ENCODE assay signal across 28 cellular contexts in the genomic region with DNA sequence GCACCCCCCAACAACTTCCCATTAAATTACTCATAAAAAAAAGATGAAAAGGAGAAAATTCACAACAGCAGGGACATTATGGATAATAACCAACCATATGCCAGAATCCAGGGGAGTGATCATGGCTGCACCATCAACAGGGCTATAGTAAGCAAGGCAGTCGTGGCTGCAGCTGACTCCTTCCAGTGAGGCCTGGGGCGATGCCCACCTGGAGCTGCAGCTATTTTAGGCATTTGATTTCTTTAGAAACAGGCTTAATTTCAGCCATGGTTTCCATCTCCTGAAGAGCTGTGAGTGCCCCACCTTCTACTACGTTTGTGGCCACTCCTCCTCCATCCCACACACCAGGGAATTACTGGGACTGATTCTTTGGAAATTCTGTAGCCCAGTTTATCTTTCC.
"Had no signal": no experiment of that assay in that cellular context is flagged by ENCODE, and none has a peak within 500 bp of the region (broad histone marks: within the 10 kb centered on the region; RNA-seq: fewer than 3 reads in every experiment).

No MANE protein-coding gene starts in this region.

- H3K4me1 ChIP-seq: esophagus squamous epithelium, gastrocnemius medialis, heart left ventricle, left ventricle myocardium inferior, lower lobe of right lung had no signal

- H3K4me1 Mint-ChIP-seq: endodermal cell, immature natural killer cell, mesothelial cell of epicardium, naive B cell had no signal

- H3K27ac Mint-ChIP-seq: effector memory CD8-positive, alpha-beta T cell; endodermal cell; immature natural killer cell; mesothelial cell of epicardium; naive B cell had no signal

- H3K4me3 ChIP-seq: coronary artery, dorsolateral prefrontal cortex, esophagus squamous epithelium, gastrocnemius medialis, heart left ventricle, hepatocyte, left ventricle myocardium inferior, lower lobe of right lung, mucosa of descending colon had no signal

- H3K4me3 Mint-ChIP-seq: effector memory CD8-positive, alpha-beta T cell; endodermal cell; immature natural killer cell; mesothelial cell of epicardium; naive B cell had no signal

- H3K4me2 ChIP-seq: hepatocyte had no signal

- H3K9me3 Mint-ChIP-seq: effector memory CD8-positive, alpha-beta T cell; endodermal cell; mesothelial cell of epicardium had no signal

- H3K27ac ChIP-seq: coronary artery, dorsolateral prefrontal cortex, epithelial cell of prostate, esophagus squamous epithelium, gastrocnemius medialis, heart left ventricle, hepatocyte, left ventricle myocardium inferior, lower lobe of right lung had no signal

- H3K36me3 Mint-ChIP-seq: immature natural killer cell, mesothelial cell of epicardium, naive B cell had no signal

- H3K9me3 ChIP-seq: esophagus squamous epithelium, gastrocnemius medialis, heart left ventricle, left ventricle myocardium inferior, lower lobe of right lung, mucosa of descending colon had no signal

- H3K79me2 ChIP-seq: hepatocyte had no signal

- DNase-seq: dermis blood vessel endothelial cell; dorsolateral prefrontal cortex; effector CD4-positive, alpha-beta T cell; effector memory CD8-positive, alpha-beta T cell; endodermal cell; erythroblast; esophagus squamous epithelium; foreskin fibroblast; foreskin melanocyte; gastrocnemius medialis; heart left ventricle; hypothalamus; immature natural killer cell; islet precursor cell; kidney; kidney glomerular epithelial cell; left colon; left ventricle myocardium inferior; lower lobe of right lung; mesenchymal stem cell; mucosa of descending colon; naive B cell had no signal

- H2AFZ ChIP-seq: hepatocyte had no signal

- H3K36me3 ChIP-seq: esophagus squamous epithelium, gastrocnemius medialis, heart left ventricle, left ventricle myocardium inferior, lower lobe of right lung had no signal

- ATAC-seq: effector memory CD8-positive, alpha-beta T cell; esophagus mucosa; gastrocnemius medialis; heart left ventricle; left colon; left lobe of liver; lower lobe of right lung; mucosa of descending colon had no signal

- H3K27me3 ChIP-seq: gastrocnemius medialis, hepatocyte had no signal
